In genomic region chr15:67839929-67840746, GRCh38 we compare ENCODE assay signal across 1 cellular context.
TF ChIP-seq lines count a peak whose summit lies in the region.

Gene RNU6-1 (minus strand): TSS chr15:67840045.

TF ChIP-seq in HEK293, 187 proteins besides CTCF, POLR2A, EP300 and RAD21 (continued from another document and continues in another):
- TF ChIP-seq KLF8 (tag by site-specific recombination; IDR thresholded peaks at IDR 0.05) (peak; percentile 31; the same call in 1 of the 2 replicates), GLIS1 (tag by site-specific recombination; IDR thresholded peaks at IDR 0.05) (peak; percentile 57), PBX3 (CRISPR knock-in tag; IDR thresholded peaks at IDR 0.05) (no peak), ZBTB7A (tag by site-specific recombination; IDR thresholded peaks at IDR 0.05; ENCODE audit: low read depth) (peak; percentile 87; the same call in 1 of the 2 replicates), ZNF664 (tag by site-specific recombination; IDR thresholded peaks at IDR 0.05) (peak; percentile 16; the same call in 1 of the 2 replicates), ZNF639 (tag by site-specific recombination; IDR thresholded peaks at IDR 0.05) (peak; percentile 90), ZNF76 (tag by site-specific recombination; IDR thresholded peaks at IDR 0.05; ENCODE audit: borderline replicate concordance, low read depth) (peak; percentile 98), ZNF843 (tag by site-specific recombination; IDR thresholded peaks at IDR 0.05) (peak; percentile 11; the same call in 1 of the 2 replicates), YY1 (tag by site-specific recombination; IDR thresholded peaks at IDR 0.05) (peak; percentile 70; the same call in 1 of the 2 replicates), ZNF610 (tag by site-specific recombination; IDR thresholded peaks at IDR 0.05; ENCODE audit: borderline replicate concordance) (0 out of 2 replicates have a peak, but pooled peaks have one; percentile 32), BCL6B (tag by site-specific recombination; IDR thresholded peaks at IDR 0.05) (no peak), ZNF426 (tag by site-specific recombination; IDR thresholded peaks at IDR 0.05) (peak; percentile 41; the same call in 1 of the 2 replicates), GLI4 (tag by site-specific recombination; IDR thresholded peaks at IDR 0.05) (0 out of 2 replicates have a peak, but pooled peaks have one; percentile 54), PRDM1 (tag by site-specific recombination; IDR thresholded peaks at IDR 0.05) (no peak), ZNF341 (tag by site-specific recombination; IDR thresholded peaks at IDR 0.05; ENCODE audit: low read depth) (peak; percentile 85), SP3 (tag by site-specific recombination; IDR thresholded peaks at IDR 0.05) (peak; percentile 61), KLF9 (tag by site-specific recombination; IDR thresholded peaks at IDR 0.05; ENCODE audit: low read depth) (no peak), PRDM4 (tag by site-specific recombination; IDR thresholded peaks at IDR 0.05) (no peak), ZNF121 (tag by site-specific recombination; IDR thresholded peaks at IDR 0.05) (0 out of 2 replicates have a peak, but pooled peaks have one; percentile 1), WT1 (tag by site-specific recombination; IDR thresholded peaks at IDR 0.05) (peak; percentile 36; the same call in 1 of the 2 replicates), ZNF391 (tag by site-specific recombination; IDR thresholded peaks at IDR 0.05; ENCODE audit: borderline replicate concordance, low read depth) (peak; percentile 67; the same call in 1 of the 2 replicates), ZNF585B (tag by site-specific recombination; IDR thresholded peaks at IDR 0.05) (no peak), ZNF169 (tag by site-specific recombination; IDR thresholded peaks at IDR 0.05) (no peak), KLF1 (tag by site-specific recombination; IDR thresholded peaks at IDR 0.05) (no peak), IKZF3 (tag by site-specific recombination; IDR thresholded peaks at IDR 0.05) (no peak), ZNF211 (tag by site-specific recombination; IDR thresholded peaks at IDR 0.05; ENCODE audit: low read depth) (no peak), ZNF660 (tag by site-specific recombination; IDR thresholded peaks at IDR 0.05) (peak; percentile 42), ZNF239 (tag by site-specific recombination; IDR thresholded peaks at IDR 0.05) (0 out of 2 replicates have a peak, but pooled peaks have one; percentile 40), KLF16 (tag by site-specific recombination; IDR thresholded peaks at IDR 0.05) (peak; percentile 90), ZNF785 (tag by site-specific recombination; IDR thresholded peaks at IDR 0.05) (peak; percentile 76; the same call in 1 of the 2 replicates), ZBTB8A (tag by site-specific recombination; IDR thresholded peaks at IDR 0.05) (peak; percentile 63; the same call in 1 of the 2 replicates), ZNF221 (tag by site-specific recombination; IDR thresholded peaks at IDR 0.05; ENCODE audit: borderline replicate concordance) (no peak), ZNF335 (tag by site-specific recombination; conservative IDR thresholded peaks at IDR 0.05) (peak; percentile 72), ZNF580 (tag by site-specific recombination; IDR thresholded peaks at IDR 0.05) (0 out of 2 replicates have a peak, but pooled peaks have one; percentile 9), OVOL3 (tag by site-specific recombination; IDR thresholded peaks at IDR 0.05) (peak; percentile 57; the same call in 1 of the 2 replicates), REPIN1 (tag by site-specific recombination; IDR thresholded peaks at IDR 0.05; ENCODE audit: low read depth) (no peak), ZNF394 (tag by site-specific recombination; IDR thresholded peaks at IDR 0.05; ENCODE audit: borderline replicate concordance) (peak; percentile 72)
- TF ChIP-seq, protein P1, sequence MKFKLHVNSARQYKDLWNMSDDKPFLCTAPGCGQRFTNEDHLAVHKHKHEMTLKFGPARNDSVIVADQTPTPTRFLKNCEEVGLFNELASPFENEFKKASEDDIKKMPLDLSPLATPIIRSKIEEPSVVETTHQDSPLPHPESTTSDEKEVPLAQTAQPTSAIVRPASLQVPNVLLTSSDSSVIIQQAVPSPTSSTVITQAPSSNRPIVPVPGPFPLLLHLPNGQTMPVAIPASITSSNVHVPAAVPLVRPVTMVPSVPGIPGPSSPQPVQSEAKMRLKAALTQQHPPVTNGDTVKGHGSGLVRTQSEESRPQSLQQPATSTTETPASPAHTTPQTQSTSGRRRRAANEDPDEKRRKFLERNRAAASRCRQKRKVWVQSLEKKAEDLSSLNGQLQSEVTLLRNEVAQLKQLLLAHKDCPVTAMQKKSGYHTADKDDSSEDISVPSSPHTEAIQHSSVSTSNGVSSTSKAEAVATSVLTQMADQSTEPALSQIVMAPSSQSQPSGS (tag by site-specific recombination; IDR thresholded peaks at IDR 0.05; ENCODE audit: low read depth) = no peak
- TF ChIP-seq, protein P2, sequence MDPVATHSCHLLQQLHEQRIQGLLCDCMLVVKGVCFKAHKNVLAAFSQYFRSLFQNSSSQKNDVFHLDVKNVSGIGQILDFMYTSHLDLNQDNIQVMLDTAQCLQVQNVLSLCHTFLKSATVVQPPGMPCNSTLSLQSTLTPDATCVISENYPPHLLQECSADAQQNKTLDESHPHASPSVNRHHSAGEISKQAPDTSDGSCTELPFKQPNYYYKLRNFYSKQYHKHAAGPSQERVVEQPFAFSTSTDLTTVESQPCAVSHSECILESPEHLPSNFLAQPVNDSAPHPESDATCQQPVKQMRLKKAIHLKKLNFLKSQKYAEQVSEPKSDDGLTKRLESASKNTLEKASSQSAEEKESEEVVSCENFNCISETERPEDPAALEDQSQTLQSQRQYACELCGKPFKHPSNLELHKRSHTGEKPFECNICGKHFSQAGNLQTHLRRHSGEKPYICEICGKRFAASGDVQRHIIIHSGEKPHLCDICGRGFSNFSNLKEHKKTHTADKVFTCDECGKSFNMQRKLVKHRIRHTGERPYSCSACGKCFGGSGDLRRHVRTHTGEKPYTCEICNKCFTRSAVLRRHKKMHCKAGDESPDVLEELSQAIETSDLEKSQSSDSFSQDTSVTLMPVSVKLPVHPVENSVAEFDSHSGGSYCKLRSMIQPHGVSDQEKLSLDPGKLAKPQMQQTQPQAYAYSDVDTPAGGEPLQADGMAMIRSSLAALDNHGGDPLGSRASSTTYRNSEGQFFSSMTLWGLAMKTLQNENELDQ (tag by site-specific recombination; IDR thresholded peaks at IDR 0.05; ENCODE audit: low read depth) = no peak
- TF ChIP-seq, protein P3, sequence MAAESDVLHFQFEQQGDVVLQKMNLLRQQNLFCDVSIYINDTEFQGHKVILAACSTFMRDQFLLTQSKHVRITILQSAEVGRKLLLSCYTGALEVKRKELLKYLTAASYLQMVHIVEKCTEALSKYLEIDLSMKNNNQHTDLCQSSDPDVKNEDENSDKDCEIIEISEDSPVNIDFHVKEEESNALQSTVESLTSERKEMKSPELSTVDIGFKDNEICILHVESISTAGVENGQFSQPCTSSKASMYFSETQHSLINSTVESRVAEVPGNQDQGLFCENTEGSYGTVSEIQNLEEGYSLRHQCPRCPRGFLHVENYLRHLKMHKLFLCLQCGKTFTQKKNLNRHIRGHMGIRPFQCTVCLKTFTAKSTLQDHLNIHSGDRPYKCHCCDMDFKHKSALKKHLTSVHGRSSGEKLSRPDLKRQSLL (tag by site-specific recombination; IDR thresholded peaks at IDR 0.05) = no peak
- TF ChIP-seq, protein P4, sequence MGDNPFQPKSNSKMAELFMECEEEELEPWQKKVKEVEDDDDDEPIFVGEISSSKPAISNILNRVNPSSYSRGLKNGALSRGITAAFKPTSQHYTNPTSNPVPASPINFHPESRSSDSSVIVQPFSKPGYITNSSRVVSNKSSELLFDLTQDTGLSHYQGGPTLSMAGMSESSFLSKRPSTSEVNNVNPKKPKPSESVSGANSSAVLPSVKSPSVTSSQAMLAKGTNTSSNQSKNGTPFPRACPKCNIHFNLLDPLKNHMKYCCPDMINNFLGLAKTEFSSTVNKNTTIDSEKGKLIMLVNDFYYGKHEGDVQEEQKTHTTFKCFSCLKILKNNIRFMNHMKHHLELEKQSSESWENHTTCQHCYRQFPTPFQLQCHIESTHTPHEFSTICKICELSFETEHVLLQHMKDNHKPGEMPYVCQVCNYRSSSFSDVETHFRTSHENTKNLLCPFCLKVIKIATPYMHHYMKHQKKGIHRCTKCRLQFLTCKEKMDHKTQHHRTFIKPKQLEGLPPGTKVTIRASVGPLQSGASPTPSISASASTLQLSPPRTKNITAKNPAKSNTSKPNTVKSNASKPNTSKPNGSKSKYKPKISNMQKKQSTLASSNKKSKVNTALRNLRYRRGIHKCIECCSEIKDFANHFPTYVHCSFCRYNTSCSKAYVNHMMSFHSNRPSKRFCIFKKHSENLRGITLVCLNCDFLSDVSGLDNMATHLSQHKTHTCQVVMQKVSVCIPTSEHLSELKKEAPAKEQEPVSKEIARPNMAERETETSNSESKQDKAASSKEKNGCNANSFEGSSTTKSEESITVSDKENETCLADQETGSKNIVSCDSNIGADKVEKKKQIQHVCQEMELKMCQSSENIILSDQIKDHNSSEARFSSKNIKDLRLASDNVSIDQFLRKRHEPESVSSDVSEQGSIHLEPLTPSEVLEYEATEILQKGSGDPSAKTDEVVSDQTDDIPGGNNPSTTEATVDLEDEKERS (tag by site-specific recombination; IDR thresholded peaks at IDR 0.05) = peak; percentile 41; the same call in 1 of the 2 replicates
- TF ChIP-seq, protein P5, sequence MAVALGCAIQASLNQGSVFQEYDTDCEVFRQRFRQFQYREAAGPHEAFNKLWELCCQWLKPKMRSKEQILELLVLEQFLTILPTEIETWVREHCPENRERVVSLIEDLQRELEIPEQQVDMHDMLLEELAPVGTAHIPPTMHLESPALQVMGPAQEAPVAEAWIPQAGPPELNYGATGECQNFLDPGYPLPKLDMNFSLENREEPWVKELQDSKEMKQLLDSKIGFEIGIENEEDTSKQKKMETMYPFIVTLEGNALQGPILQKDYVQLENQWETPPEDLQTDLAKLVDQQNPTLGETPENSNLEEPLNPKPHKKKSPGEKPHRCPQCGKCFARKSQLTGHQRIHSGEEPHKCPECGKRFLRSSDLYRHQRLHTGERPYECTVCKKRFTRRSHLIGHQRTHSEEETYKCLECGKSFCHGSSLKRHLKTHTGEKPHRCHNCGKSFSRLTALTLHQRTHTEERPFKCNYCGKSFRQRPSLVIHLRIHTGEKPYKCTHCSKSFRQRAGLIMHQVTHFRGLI (tag by site-specific recombination; IDR thresholded peaks at IDR 0.05) = peak; percentile 59; the same call in 1 of the 2 replicates
- TF ChIP-seq, protein P6, sequence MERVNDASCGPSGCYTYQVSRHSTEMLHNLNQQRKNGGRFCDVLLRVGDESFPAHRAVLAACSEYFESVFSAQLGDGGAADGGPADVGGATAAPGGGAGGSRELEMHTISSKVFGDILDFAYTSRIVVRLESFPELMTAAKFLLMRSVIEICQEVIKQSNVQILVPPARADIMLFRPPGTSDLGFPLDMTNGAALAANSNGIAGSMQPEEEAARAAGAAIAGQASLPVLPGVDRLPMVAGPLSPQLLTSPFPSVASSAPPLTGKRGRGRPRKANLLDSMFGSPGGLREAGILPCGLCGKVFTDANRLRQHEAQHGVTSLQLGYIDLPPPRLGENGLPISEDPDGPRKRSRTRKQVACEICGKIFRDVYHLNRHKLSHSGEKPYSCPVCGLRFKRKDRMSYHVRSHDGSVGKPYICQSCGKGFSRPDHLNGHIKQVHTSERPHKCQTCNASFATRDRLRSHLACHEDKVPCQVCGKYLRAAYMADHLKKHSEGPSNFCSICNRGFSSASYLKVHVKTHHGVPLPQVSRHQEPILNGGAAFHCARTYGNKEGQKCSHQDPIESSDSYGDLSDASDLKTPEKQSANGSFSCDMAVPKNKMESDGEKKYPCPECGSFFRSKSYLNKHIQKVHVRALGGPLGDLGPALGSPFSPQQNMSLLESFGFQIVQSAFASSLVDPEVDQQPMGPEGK (tag by site-specific recombination; IDR thresholded peaks at IDR 0.05) = peak; percentile 95
